ENCODE assay signal across 8 cellular contexts in genomic region chr6:37432916-37433656, GRCh38. TPM values are rescaled to one million over a fixed set of nuclear protein-coding genes. Genes with fewer than 3 reads are reported as not detected.
DNase-seq lines count a peak whose midpoint lies in the region; ATAC-seq and TF ChIP-seq lines count a peak whose summit lies in the region.

CMTR1 (plus strand) TSS chr6:37433221; CDS start chr6:37435630, 2,409 bp downstream.

- no peaks in the 10 kb centered on the region for H3K9me2 ChIP-seq in PC-9 (ENCODE audit: insufficient read depth)

- peak within 1 kb of the TSS; percentile 99 for H3K4me2 ChIP-seq in PC-9

- peaks cover 12% of the 10 kb centered on the region; the same call in 1 of the 2 replicates for H3K36me3 ChIP-seq in PC-9 (ENCODE audit: low read depth)

- peak within 1 kb of the TSS; percentile 87 for H3K4me3 ChIP-seq in PC-9
- peak within 1 kb of the TSS; percentile 98 for H3K4me3 ChIP-seq in epithelial cell of proximal tubule (ENCODE audit: low read depth, low read length)

- peak within 1 kb of the TSS; percentile 97 for H2AFZ ChIP-seq in PC-9

- intact Hi-C loops in PC-9 (cut with micrococcal nuclease; ENCODE audit: unreplicated experiment) = no loop called here

- no peaks in the 10 kb centered on the region for H4K20me1 ChIP-seq in PC-9 (ENCODE audit: insufficient read depth)

- peaks cover 21% of the 10 kb centered on the region for H3K79me2 ChIP-seq in PC-9 (ENCODE audit: low read depth)

- peaks cover 14% of the 10 kb centered on the region for H3K4me1 ChIP-seq in PC-9 (replicated peaks; ENCODE audit: insufficient read depth)

- DNase-seq in DMS153 treated with DMSO at 0.1 percent for 48 hours (lab: John Stamatoyannopoulos, UW; ENCODE audit: unreplicated experiment) = peak; percentile 36
- peak; percentile 70 to 92 for DNase-seq in PC-9
- peak; percentile 99 for DNase-seq in activated T-cell treated with anti-CD3 and anti-CD28 coated beads, Interleukin-2, amount 50 U/mL, for 1 hour
- peak; percentile 29 for DNase-seq in epithelial cell of proximal tubule (ENCODE audit: low read depth)
- DNase-seq in mucosa of gallbladder (ENCODE audit: low spot score) = peak; percentile 95
- DNase-seq in stimulated activated CD8-positive, alpha-beta memory T cell treated with anti-CD3 and anti-CD28 coated beads, Interleukin-4, amount 100 ng/mL, for 4 hours (ENCODE audit: low read depth in 2 of 2, low spot score in 1 of 2) = peak; percentile 91 to 94

- no peaks in the 10 kb centered on the region for H3K27me3 ChIP-seq in PC-9 (ENCODE audit: insufficient read depth, low read depth)

- POLR2A ChIA-PET in PC-9 (lab: Charles Lee; ENCODE audit: unreplicated experiment) = interaction anchor here (0.5 to 0.8 kb wide), 4 partner anchors 40 to 1343 kb away, joined by 3 to 7 read pairs (median 4); no protein-coding TSS in a partner anchor

- no peak; the same call in 1 of the 2 replicates for TF ChIP-seq EP300 in Ishikawa (IDR thresholded peaks at IDR 0.05; ENCODE audit: borderline replicate concordance)

- no peaks in the 10 kb centered on the region for H3K9me3 ChIP-seq in PC-9 (ENCODE audit: insufficient read depth, low read depth)

- TF ChIP-seq CTCF in PC-9 (conservative IDR thresholded peaks at IDR 0.05) (no peak), epithelial cell of proximal tubule (conservative IDR thresholded peaks at IDR 0.05; ENCODE audit: low read depth, low read length) (no peak)

- CTCF ChIA-PET in PC-9 (lab: Charles Lee) = interaction anchor here (0.6 to 0.9 kb wide), 3 partner anchors 381 to 651 kb away, joined by 3 to 4 read pairs (median 3); no protein-coding TSS in a partner anchor

- ATAC-seq in GM21619 (IDR thresholded peaks at IDR 0.05; ENCODE audit: unreplicated experiment) = peak; percentile 71

- H3F3A ChIP-seq in PC-9 (ENCODE audit: insufficient read depth, low read depth) = no peaks in the 10 kb centered on the region

- H3K27ac ChIP-seq in PC-9 = 0 out of 2 replicates have a peak within 1 kb of the TSS, but pooled peaks have one; percentile 13

- BruUV-seq in PC-9 (replicated peaks; lab: Mats Ljungman, UMichigan) = no TSS peak

- TF ChIP-seq RAD21 in Ishikawa (IDR thresholded peaks at IDR 0.05; ENCODE audit: low read depth) = no peak

TF ChIP-seq in Ishikawa, 13 proteins besides CTCF, POLR2A, EP300 and RAD21:
- peak; percentile 45; the same call in 1 of the 2 replicates for TF ChIP-seq YY1 (IDR thresholded peaks at IDR 0.05; ENCODE audit: low read depth)
- TF ChIP-seq TCF12 (IDR thresholded peaks at IDR 0.05; ENCODE audit: low read depth) = peak; percentile 65; the same call in 1 of the 2 replicates
- peak; percentile 53; the same call in 1 of the 2 replicates for TF ChIP-seq MAX (IDR thresholded peaks at IDR 0.05)
- TF ChIP-seq ZBTB7A (IDR thresholded peaks at IDR 0.05; ENCODE audit: low read depth) = peak; percentile 63
- TF ChIP-seq FOXM1 (IDR thresholded peaks at IDR 0.05; ENCODE audit: borderline replicate concordance, low read depth) = no peak
- TF ChIP-seq EGR1 (IDR thresholded peaks at IDR 0.05) = no peak
- no peak; the same call in 1 of the 2 replicates for TF ChIP-seq NFIC (IDR thresholded peaks at IDR 0.05)
- 0 out of 2 replicates have a peak, but pooled peaks have one; percentile 33 for TF ChIP-seq REST (IDR thresholded peaks at IDR 0.05; ENCODE audit: low read depth)
- TF ChIP-seq TAF1 (IDR thresholded peaks at IDR 0.05; ENCODE audit: low read depth) = peak; percentile 80
- TF ChIP-seq USF1 (IDR thresholded peaks at IDR 0.05) = no peak
- TF ChIP-seq TEAD4 (IDR thresholded peaks at IDR 0.05) = 0 out of 2 replicates have a peak, but pooled peaks have one; percentile 25
- TF ChIP-seq CREB1 (IDR thresholded peaks at IDR 0.05; ENCODE audit: low read depth) = peak; percentile 93
- no peak for TF ChIP-seq CEBPB (IDR thresholded peaks at IDR 0.05)

RNA-seq across cellular contexts. Expression of gene CMTR1, which starts in this region (rescaled TPM):
- 28.3 and 37.0 TPM in 2 replicates for total RNA-seq in PC-9 (2021)
- total RNA-seq in epithelial cell of proximal tubule = 20.8 and 22.9 TPM in 2 replicates
- total RNA-seq in mucosa of gallbladder = 33.6 TPM

Comparison
In these comparisons a context has a peak if more than half of its experiments do, and no peak if none do; other contexts are left out.
1. Peak in every context shown above with its lines: DNase-seq, ATAC-seq, H3K4me3 ChIP-seq and H3K27ac ChIP-seq.
2. DNase-seq: peak in every context shown above with its lines; median percentile 99 in activated T-cell treated with anti-CD3 and anti-CD28 coated beads, Interleukin-2, amount 50 U/mL, for 1 hour; 95 in mucosa of gallbladder; 92 in stimulated activated CD8-positive, alpha-beta memory T cell treated with anti-CD3 and anti-CD28 coated beads, Interleukin-4, amount 100 ng/mL, for 4 hours; 81 in PC-9; 36 in DMS153 treated with DMSO at 0.1 percent for 48 hours; 29 in epithelial cell of proximal tubule.